In genomic region chr7:23294549-23295400, GRCh38 we compare ENCODE assay signal across 1 cellular context.
A peak's percentile ranks its signal among the peaks of the same experiment; 100 is the strongest.
TF ChIP-seq lines count a peak whose summit lies in the region.

No MANE protein-coding gene starts in this region.

TF ChIP-seq in K562, 482 proteins besides CTCF, POLR2A, EP300 and RAD21:
- TF ChIP-seq GATAD2B (IDR thresholded peaks at IDR 0.05; ENCODE audit: borderline replicate concordance) (no peak), TEAD2 (tag; IDR thresholded peaks at IDR 0.05) (no peak), ZNF224 (CRISPR knock-in tag; IDR thresholded peaks at IDR 0.05) (no peak), CEBPG (CRISPR knock-in tag; IDR thresholded peaks at IDR 0.05) (peak; percentile 75), CEBPG (tag; conservative IDR thresholded peaks at IDR 0.05 in 1 of 2, IDR thresholded peaks at IDR 0.05 in 1 of 2) (peak; percentile 76 to 79), SOX6 (IDR thresholded peaks at IDR 0.05) (no peak), HDAC3 (IDR thresholded peaks at IDR 0.05; ENCODE audit: borderline replicate concordance, partially characterized antibody) (no peak), ATF4 (CRISPR knock-in tag; IDR thresholded peaks at IDR 0.05) (no peak), TRIM28 (IDR thresholded peaks at IDR 0.05) (no peak), CEBPB (tag; IDR thresholded peaks at IDR 0.05) (peak; percentile 95)
- TF ChIP-seq, protein P1, sequence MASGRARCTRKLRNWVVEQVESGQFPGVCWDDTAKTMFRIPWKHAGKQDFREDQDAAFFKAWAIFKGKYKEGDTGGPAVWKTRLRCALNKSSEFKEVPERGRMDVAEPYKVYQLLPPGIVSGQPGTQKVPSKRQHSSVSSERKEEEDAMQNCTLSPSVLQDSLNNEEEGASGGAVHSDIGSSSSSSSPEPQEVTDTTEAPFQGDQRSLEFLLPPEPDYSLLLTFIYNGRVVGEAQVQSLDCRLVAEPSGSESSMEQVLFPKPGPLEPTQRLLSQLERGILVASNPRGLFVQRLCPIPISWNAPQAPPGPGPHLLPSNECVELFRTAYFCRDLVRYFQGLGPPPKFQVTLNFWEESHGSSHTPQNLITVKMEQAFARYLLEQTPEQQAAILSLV (tag; IDR thresholded peaks at IDR 0.05): 0 out of 2 replicates have a peak, but pooled peaks have one; percentile 13
